In the genomic region with DNA sequence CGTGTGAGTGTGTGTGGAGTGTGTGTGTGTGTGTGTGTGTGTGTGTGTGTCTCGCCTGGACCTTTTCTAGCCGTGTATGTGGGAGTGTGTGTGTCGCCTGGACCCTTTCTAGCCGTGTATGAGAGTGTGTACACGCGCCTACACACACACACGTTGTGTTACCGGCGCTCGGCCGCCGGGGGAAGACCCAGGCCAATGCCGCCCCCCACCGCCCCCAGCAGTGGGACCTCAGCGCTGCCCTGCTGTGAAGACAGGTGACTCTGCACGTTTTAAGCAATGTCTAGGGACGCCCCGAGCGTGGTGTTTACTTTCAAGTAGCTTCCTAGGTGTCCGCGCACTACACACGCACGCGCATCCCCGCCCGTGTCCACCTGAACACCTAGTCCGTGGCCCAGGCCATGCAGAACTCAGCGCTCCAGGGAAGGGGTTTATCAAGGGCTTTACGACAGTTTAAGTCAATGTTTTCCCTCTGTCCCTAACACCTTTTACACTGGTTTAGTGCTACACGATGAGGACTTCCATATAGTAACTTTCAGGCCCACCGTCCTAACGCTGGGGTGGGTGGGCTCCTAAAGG, we compare ENCODE assay signal across 1 cellular context.
TF ChIP-seq lines count a peak whose summit lies in the region.

No MANE protein-coding gene starts in this region.

TF ChIP-seq in HepG2, 621 proteins besides CTCF, POLR2A, EP300 and RAD21 (continued from another document and continues in another):
- TF ChIP-seq ZBTB4 (CRISPR knock-in tag; IDR thresholded peaks at IDR 0.05; ENCODE audit: borderline replicate concordance) (no peak), TAF1 (CRISPR knock-in tag; IDR thresholded peaks at IDR 0.05) (peak; percentile 29; the same call in 1 of the 2 replicates), ZNF569 (CRISPR knock-in tag; IDR thresholded peaks at IDR 0.05; ENCODE audit: borderline replicate concordance) (no peak), NFE2L2 (IDR thresholded peaks at IDR 0.05; ENCODE audit: low read length) (no peak), ZNF777 (CRISPR knock-in tag; IDR thresholded peaks at IDR 0.05) (peak; percentile 33; the same call in 1 of the 2 replicates), ZNF891 (CRISPR knock-in tag; IDR thresholded peaks at IDR 0.05) (no peak), RBFOX2 (IDR thresholded peaks at IDR 0.05; ENCODE audit: low read depth, low read length) (0 out of 2 replicates have a peak, but pooled peaks have one; percentile 39), GZF1 (CRISPR knock-in tag; IDR thresholded peaks at IDR 0.05) (0 out of 2 replicates have a peak, but pooled peaks have one; percentile 36), LCORL (IDR thresholded peaks at IDR 0.05) (no peak), LCORL (CRISPR knock-in tag; IDR thresholded peaks at IDR 0.05) (peak; percentile 39; the same call in 1 of the 2 replicates), CHD2 (IDR thresholded peaks at IDR 0.05; ENCODE audit: low read depth, low read length) (no peak), HDAC1 (CRISPR knock-in tag; IDR thresholded peaks at IDR 0.05) (0 out of 2 replicates have a peak, but pooled peaks have one; percentile 29), KDM2A (CRISPR knock-in tag; IDR thresholded peaks at IDR 0.05; ENCODE audit: borderline replicate concordance, low read depth) (peak; percentile 47; the same call in 1 of the 2 replicates), THRA (CRISPR knock-in tag; IDR thresholded peaks at IDR 0.05; ENCODE audit: borderline replicate concordance) (no peak), KDM5B (CRISPR knock-in tag; IDR thresholded peaks at IDR 0.05; ENCODE audit: borderline replicate concordance) (peak; percentile 65; the same call in 1 of the 2 replicates), IKZF1 (IDR thresholded peaks at IDR 0.05) (no peak), NR0B2 (CRISPR knock-in tag; IDR thresholded peaks at IDR 0.05) (no peak), ZBTB10 (CRISPR knock-in tag; IDR thresholded peaks at IDR 0.05; ENCODE audit: borderline replicate concordance) (0 out of 2 replicates have a peak, but pooled peaks have one; percentile 25), SAP130 (CRISPR knock-in tag; IDR thresholded peaks at IDR 0.05; ENCODE audit: low read depth) (peak; percentile 23; the same call in 1 of the 2 replicates), SETDB1 (CRISPR knock-in tag; IDR thresholded peaks at IDR 0.05; ENCODE audit: borderline replicate concordance) (no peak), MYC (CRISPR knock-in tag; IDR thresholded peaks at IDR 0.05; ENCODE audit: borderline replicate concordance) (peak; percentile 49; the same call in 1 of the 2 replicates), ZNF558 (CRISPR knock-in tag; IDR thresholded peaks at IDR 0.05; ENCODE audit: borderline replicate concordance) (no peak), ZNF251 (CRISPR knock-in tag; IDR thresholded peaks at IDR 0.05) (no peak), SMARCE1 (IDR thresholded peaks at IDR 0.05; ENCODE audit: borderline replicate concordance) (no peak), PATZ1 (CRISPR knock-in tag; IDR thresholded peaks at IDR 0.05) (peak; percentile 78), SAFB2 (CRISPR knock-in tag; IDR thresholded peaks at IDR 0.05; ENCODE audit: borderline replicate concordance, low read depth) (0 out of 2 replicates have a peak, but pooled peaks have one; percentile 38), KLF12 (CRISPR knock-in tag; IDR thresholded peaks at IDR 0.05; ENCODE audit: borderline replicate concordance) (no peak)
- TF ChIP-seq, protein P1, sequence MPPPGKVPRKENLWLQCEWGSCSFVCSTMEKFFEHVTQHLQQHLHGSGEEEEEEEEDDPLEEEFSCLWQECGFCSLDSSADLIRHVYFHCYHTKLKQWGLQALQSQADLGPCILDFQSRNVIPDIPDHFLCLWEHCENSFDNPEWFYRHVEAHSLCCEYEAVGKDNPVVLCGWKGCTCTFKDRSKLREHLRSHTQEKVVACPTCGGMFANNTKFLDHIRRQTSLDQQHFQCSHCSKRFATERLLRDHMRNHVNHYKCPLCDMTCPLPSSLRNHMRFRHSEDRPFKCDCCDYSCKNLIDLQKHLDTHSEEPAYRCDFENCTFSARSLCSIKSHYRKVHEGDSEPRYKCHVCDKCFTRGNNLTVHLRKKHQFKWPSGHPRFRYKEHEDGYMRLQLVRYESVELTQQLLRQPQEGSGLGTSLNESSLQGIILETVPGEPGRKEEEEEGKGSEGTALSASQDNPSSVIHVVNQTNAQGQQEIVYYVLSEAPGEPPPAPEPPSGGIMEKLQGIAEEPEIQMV (CRISPR knock-in tag; IDR thresholded peaks at IDR 0.05; ENCODE audit: low read depth): 0 out of 2 replicates have a peak, but pooled peaks have one; percentile 16
- TF ChIP-seq, protein P2, sequence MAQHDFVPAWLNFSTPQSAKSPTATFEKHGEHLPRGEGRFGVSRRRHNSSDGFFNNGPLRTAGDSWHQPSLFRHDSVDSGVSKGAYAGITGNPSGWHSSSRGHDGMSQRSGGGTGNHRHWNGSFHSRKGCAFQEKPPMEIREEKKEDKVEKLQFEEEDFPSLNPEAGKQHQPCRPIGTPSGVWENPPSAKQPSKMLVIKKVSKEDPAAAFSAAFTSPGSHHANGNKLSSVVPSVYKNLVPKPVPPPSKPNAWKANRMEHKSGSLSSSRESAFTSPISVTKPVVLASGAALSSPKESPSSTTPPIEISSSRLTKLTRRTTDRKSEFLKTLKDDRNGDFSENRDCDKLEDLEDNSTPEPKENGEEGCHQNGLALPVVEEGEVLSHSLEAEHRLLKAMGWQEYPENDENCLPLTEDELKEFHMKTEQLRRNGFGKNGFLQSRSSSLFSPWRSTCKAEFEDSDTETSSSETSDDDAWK (CRISPR knock-in tag; IDR thresholded peaks at IDR 0.05): no peak
- TF ChIP-seq, protein P3, sequence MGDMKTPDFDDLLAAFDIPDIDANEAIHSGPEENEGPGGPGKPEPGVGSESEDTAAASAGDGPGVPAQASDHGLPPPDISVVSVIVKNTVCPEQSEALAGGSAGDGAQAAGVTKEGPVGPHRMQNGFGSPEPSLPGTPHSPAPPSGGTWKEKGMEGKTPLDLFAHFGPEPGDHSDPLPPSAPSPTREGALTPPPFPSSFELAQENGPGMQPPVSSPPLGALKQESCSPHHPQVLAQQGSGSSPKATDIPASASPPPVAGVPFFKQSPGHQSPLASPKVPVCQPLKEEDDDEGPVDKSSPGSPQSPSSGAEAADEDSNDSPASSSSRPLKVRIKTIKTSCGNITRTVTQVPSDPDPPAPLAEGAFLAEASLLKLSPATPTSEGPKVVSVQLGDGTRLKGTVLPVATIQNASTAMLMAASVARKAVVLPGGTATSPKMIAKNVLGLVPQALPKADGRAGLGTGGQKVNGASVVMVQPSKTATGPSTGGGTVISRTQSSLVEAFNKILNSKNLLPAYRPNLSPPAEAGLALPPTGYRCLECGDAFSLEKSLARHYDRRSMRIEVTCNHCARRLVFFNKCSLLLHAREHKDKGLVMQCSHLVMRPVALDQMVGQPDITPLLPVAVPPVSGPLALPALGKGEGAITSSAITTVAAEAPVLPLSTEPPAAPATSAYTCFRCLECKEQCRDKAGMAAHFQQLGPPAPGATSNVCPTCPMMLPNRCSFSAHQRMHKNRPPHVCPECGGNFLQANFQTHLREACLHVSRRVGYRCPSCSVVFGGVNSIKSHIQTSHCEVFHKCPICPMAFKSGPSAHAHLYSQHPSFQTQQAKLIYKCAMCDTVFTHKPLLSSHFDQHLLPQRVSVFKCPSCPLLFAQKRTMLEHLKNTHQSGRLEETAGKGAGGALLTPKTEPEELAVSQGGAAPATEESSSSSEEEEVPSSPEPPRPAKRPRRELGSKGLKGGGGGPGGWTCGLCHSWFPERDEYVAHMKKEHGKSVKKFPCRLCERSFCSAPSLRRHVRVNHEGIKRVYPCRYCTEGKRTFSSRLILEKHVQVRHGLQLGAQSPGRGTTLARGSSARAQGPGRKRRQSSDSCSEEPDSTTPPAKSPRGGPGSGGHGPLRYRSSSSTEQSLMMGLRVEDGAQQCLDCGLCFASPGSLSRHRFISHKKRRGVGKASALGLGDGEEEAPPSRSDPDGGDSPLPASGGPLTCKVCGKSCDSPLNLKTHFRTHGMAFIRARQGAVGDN (CRISPR knock-in tag; IDR thresholded peaks at IDR 0.05): peak; percentile 74
- TF ChIP-seq, protein P4, sequence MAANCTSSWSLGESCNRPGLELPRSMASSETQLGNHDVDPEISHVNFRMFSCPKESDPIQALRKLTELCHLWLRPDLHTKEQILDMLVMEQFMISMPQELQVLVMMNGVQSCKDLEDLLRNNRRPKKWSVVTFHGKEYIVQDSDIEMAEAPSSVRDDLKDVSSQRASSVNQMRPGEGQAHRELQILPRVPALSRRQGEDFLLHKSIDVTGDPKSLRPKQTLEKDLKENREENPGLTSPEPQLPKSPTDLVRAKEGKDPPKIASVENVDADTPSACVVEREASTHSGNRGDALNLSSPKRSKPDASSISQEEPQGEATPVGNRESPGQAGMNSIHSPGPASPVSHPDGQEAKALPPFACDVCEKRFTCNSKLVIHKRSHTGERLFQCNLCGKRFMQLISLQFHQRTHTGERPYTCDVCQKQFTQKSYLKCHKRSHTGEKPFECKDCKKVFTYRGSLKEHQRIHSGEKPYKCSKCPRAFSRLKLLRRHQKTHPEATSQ (CRISPR knock-in tag; IDR thresholded peaks at IDR 0.05; ENCODE audit: borderline replicate concordance): no peak
